Comparison of ENCODE assay signal across 27 cellular contexts in genomic region chr20:50038169-50038568, GRCh38. TPM values are rescaled to one million over a fixed set of nuclear protein-coding genes. Genes with fewer than 3 reads are reported as not detected.
"Had no signal": no experiment of that assay in that cellular context is flagged by ENCODE, and none has a peak within 500 bp of the region (broad histone marks: within the 10 kb centered on the region; RNA-seq: fewer than 3 reads in every experiment).

No MANE protein-coding gene starts in this region.

- H3K27me3 ChIP-seq: heart left ventricle, neutrophil, testis, transverse colon had no signal

- H3K4me1 ChIP-seq: parathyroid adenoma, psoas muscle had no signal

- H3K9me3 ChIP-seq: heart left ventricle, lower lobe of right lung, neutrophil, psoas muscle, testis, transverse colon had no signal

- DNase-seq: activated CD4-positive, alpha-beta T cell treated with anti-CD3 and anti-CD28 coated beads for 4 hours; activated CD4-positive, alpha-beta T cell treated with anti-CD3 and anti-CD28 coated beads, Interleukin-2, amount 50 U/mL, for 4 hours; activated naive CD4-positive, alpha-beta T cell treated with Interleukin-2 at 50 U/mL for 16 hours; activated T-cell treated with anti-CD3 and anti-CD28 coated beads for 4 hours; activated T-cell treated with anti-CD3 and anti-CD28 coated beads, Interleukin-2, amount 50 U/mL, for 72 hours; anterior cingulate cortex; effector CD8-positive, alpha-beta T cell; heart left ventricle; hypothalamus; kidney glomerular epithelial cell; lower lobe of right lung; mesenchymal stem cell; natural killer cell; psoas muscle; stimulated activated CD4-positive, alpha-beta T cell treated with anti-CD3 and anti-CD28 coated beads, Interleukin-2, amount 100 ng/mL, for 24 hours; stimulated activated naive CD4-positive, alpha-beta T cell treated with Interleukin-2 at 50 U/mL for 16 hours; T-helper 1 cell; testis; transverse colon had no signal

- H3K9ac ChIP-seq: parathyroid adenoma had no signal

- H3K4me2 ChIP-seq: smooth muscle cell had no signal

- H3K4me3 ChIP-seq: heart left ventricle, lower lobe of right lung, psoas muscle, smooth muscle cell, testis, transverse colon had no signal

- H3K36me3 ChIP-seq: heart left ventricle, lower lobe of right lung, neutrophil, transverse colon had no signal

- H3K27me3 Mint-ChIP-seq: activated naive CD8-positive, alpha-beta T cell; central memory CD8-positive, alpha-beta T cell had no signal

- ATAC-seq: activated T-cell treated with anti-CD3 and anti-CD28 coated beads, Interleukin-2, amount 50 U/mL, for 72 hours; heart left ventricle; lower lobe of right lung; natural killer cell; psoas muscle had no signal

- H3K4me3 Mint-ChIP-seq: activated naive CD8-positive, alpha-beta T cell; activated T-cell treated with anti-CD3 and anti-CD28 coated beads, Interleukin-2, amount 50 U/mL, for 72 hours; central memory CD8-positive, alpha-beta T cell; natural killer cell; T-helper 2 cell treated with Interferon-gamma antibody and Interleukin-4, amounts not matched to agents 5 μg/mL and 100 μg/mL, for 36 hours had no signal

- H3K27ac ChIP-seq: heart left ventricle, lower lobe of right lung, neutrophil, parathyroid adenoma, psoas muscle, testis, transverse colon had no signal

- H3K79me2 ChIP-seq: parathyroid adenoma had no signal

- FAIRE-seq: bronchial epithelial cell, urothelium cell line had no signal

- H3K27ac Mint-ChIP-seq: activated naive CD8-positive, alpha-beta T cell; activated T-cell treated with anti-CD3 and anti-CD28 coated beads, Interleukin-2, amount 50 U/mL, for 72 hours; natural killer cell; T-helper 2 cell treated with Interferon-gamma antibody and Interleukin-4, amounts not matched to agents 5 μg/mL and 100 μg/mL, for 36 hours had no signal

- H2AFZ ChIP-seq: parathyroid adenoma had no signal

- H3K9me3 Mint-ChIP-seq: activated T-cell treated with anti-CD3 and anti-CD28 coated beads, Interleukin-2, amount 50 U/mL, for 72 hours; central memory CD8-positive, alpha-beta T cell; natural killer cell; T-helper 2 cell treated with Interferon-gamma antibody and Interleukin-4, amounts not matched to agents 5 μg/mL and 100 μg/mL, for 36 hours had no signal

- H3K36me3 Mint-ChIP-seq: activated naive CD8-positive, alpha-beta T cell; natural killer cell had no signal

RNA-seq across cellular contexts. Expression of gene SNAI1, which starts 55.4 kb away (rescaled TPM):
- total RNA-seq: bronchial epithelial cell had no signal
